ENCODE assay signal across 21 cellular contexts in the genomic region with DNA sequence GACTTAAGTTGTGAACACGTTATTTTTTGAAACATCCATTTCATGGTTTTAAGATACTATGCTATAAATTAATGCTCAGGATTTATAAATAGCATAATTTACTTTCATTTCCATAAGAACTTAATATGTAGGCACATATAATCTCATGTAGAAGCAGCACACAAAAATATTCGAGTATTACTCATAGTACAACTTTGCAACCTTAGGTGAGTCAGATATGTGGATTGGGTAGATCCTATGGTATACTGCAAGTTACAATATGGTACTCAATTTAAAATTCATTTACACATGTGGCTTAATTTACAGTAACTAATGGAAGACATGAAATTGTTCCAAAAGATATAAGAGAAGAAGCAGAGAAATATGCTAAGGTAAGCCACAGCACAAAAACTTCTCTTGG. TPM values are rescaled to one million over a fixed set of nuclear protein-coding genes. Genes with fewer than 3 reads are reported as not detected.
A peak's percentile ranks its signal among the peaks of the same experiment; 100 is the strongest.
DNase-seq lines count a peak whose midpoint lies in the region; ATAC-seq, FAIRE-seq and TF ChIP-seq lines count a peak whose summit lies in the region.
"Had no signal": no experiment of that assay in that cellular context is flagged by ENCODE, and none has a peak within 500 bp of the region (broad histone marks: within the 10 kb centered on the region; RNA-seq: fewer than 3 reads in every experiment).

No MANE protein-coding gene starts in this region.

- H3K4me1 Mint-ChIP-seq in activated CD4-positive, alpha-beta memory T cell treated with anti-CD3 and anti-CD28 coated beads, Interleukin-2, amount 10 ng/mL, durations not matched to agents 7 days and 5 days: peaks cover 24% of the 10 kb centered on the region
- H3K4me1 Mint-ChIP-seq: neural crest cell had no signal

- H3K4me3 ChIP-seq in left ventricle myocardium inferior: no peak overlapping the region
- H3K4me3 ChIP-seq: right atrium auricular region, vagina had no signal

- H3K27me3 Mint-ChIP-seq in activated CD4-positive, alpha-beta memory T cell treated with anti-CD3 and anti-CD28 coated beads, Interleukin-2, amount 10 ng/mL, durations not matched to agents 7 days and 5 days: no peaks in the 10 kb centered on the region
- H3K27me3 Mint-ChIP-seq: activated B cell treated with CpG ODN at 0.5 μM for 24 hours; central memory CD8-positive, alpha-beta T cell had no signal

- no peaks in the 10 kb centered on the region for H3K27me3 ChIP-seq in left ventricle myocardium inferior (ENCODE audit: low read depth)
- H3K27me3 ChIP-seq: right atrium auricular region, vagina had no signal

- H3K36me3 Mint-ChIP-seq in activated CD4-positive, alpha-beta memory T cell treated with anti-CD3 and anti-CD28 coated beads, Interleukin-2, amount 10 ng/mL, durations not matched to agents 7 days and 5 days (ENCODE audit: low read depth): peaks cover 78% of the 10 kb centered on the region

- intact Hi-C loops in left ventricle myocardium inferior (cut with micrococcal nuclease): no loop called here
- intact Hi-C loops in left cardiac atrium (cut with DNase I): no loop called here

- H3K9me3 ChIP-seq in left ventricle myocardium inferior (replicated peaks): no peaks in the 10 kb centered on the region
- H3K9me3 ChIP-seq: right atrium auricular region, vagina had no signal

- POLR2A ChIA-PET in activated CD4-positive, alpha-beta memory T cell treated with anti-CD3 and anti-CD28 coated beads, Interleukin-2, amount 10 ng/mL, durations not matched to agents 7 days and 5 days (lab: Charles Lee): interaction anchor here (1.0 kb wide), 1 partner anchor 24 kb away, joined by 3 read pairs; no protein-coding TSS in a partner anchor

- DNase-seq in left ventricle myocardium inferior (no peak), left cardiac atrium (no peak), dermis blood vessel endothelial cell (no peak), DMS153 (lab: John Stamatoyannopoulos, UW) (no peak)
- DNase-seq in activated CD4-positive, alpha-beta memory T cell treated with anti-CD3 and anti-CD28 coated beads, Interleukin-2, amount 10 ng/mL, durations not matched to agents 7 days and 5 days: no peak
- no peak for DNase-seq in stimulated activated CD4-positive, alpha-beta T cell treated with anti-CD3 and anti-CD28 coated beads, Interleukin-12 subunit alpha, Interleukin-12 subunit beta, amount 100 ng/mL, for 4 hours
- DNase-seq: activated B cell treated with CpG ODN at 0.5 μM for 24 hours; amniotic stem cell; COR-L47; effector memory CD4-positive, alpha-beta T cell; NCI-H1930; NCI-H524; SHP77; stimulated activated CD4-positive, alpha-beta T cell treated with anti-CD3 and anti-CD28 coated beads, Interleukin-1b, Interleukin-23, amount 100 ng/mL, for 48 hours had no signal

- no peak for ATAC-seq in left cardiac atrium
- ATAC-seq in HG02938 (IDR thresholded peaks at IDR 0.05; ENCODE audit: unreplicated experiment): no peak

- no peak overlapping the region for H3K4me3 Mint-ChIP-seq in activated CD4-positive, alpha-beta memory T cell treated with anti-CD3 and anti-CD28 coated beads, Interleukin-2, amount 10 ng/mL, durations not matched to agents 7 days and 5 days
- H3K4me3 Mint-ChIP-seq: activated B cell treated with CpG ODN at 0.5 μM for 24 hours; central memory CD8-positive, alpha-beta T cell; neural crest cell; T-helper 1 cell treated with Interleukin-12 subunit alpha and Interleukin-12 subunit beta and Interleukin-4 antibody, amounts not matched to agents 30 μg/mL and 1 μg/mL, for 36 hours had no signal

- CTCF ChIA-PET in activated CD4-positive, alpha-beta memory T cell treated with anti-CD3 and anti-CD28 coated beads, Interleukin-2, amount 10 ng/mL, durations not matched to agents 7 days and 5 days (lab: Charles Lee): no interaction called here

- peak; percentile 81 for FAIRE-seq in islet of Langerhans (lab: Jason Lieb, UNC)

- peaks cover 54% of the 10 kb centered on the region for H3K4me1 ChIP-seq in left ventricle myocardium inferior

- peak overlapping the region; percentile 72 for H3K27ac ChIP-seq in left ventricle myocardium inferior (replicated peaks)
- H3K27ac ChIP-seq: vagina had no signal

- TF ChIP-seq CTCF in left ventricle myocardium inferior (IDR thresholded peaks at IDR 0.05; ENCODE audit: borderline replicate concordance): no peak

- no peaks in the 10 kb centered on the region for H3K9me3 Mint-ChIP-seq in activated CD4-positive, alpha-beta memory T cell treated with anti-CD3 and anti-CD28 coated beads, Interleukin-2, amount 10 ng/mL, durations not matched to agents 7 days and 5 days
- H3K9me3 Mint-ChIP-seq: activated B cell treated with CpG ODN at 0.5 μM for 24 hours; central memory CD8-positive, alpha-beta T cell; neural crest cell; T-helper 1 cell treated with Interleukin-12 subunit alpha and Interleukin-12 subunit beta and Interleukin-4 antibody, amounts not matched to agents 30 μg/mL and 1 μg/mL, for 36 hours had no signal

- H3K27ac Mint-ChIP-seq in activated CD4-positive, alpha-beta memory T cell treated with anti-CD3 and anti-CD28 coated beads, Interleukin-2, amount 10 ng/mL, durations not matched to agents 7 days and 5 days: peak overlapping the region; percentile 14
- H3K27ac Mint-ChIP-seq: activated B cell treated with CpG ODN at 0.5 μM for 24 hours; T-helper 1 cell treated with Interleukin-12 subunit alpha and Interleukin-12 subunit beta and Interleukin-4 antibody, amounts not matched to agents 30 μg/mL and 1 μg/mL, for 36 hours had no signal

- H3K36me3 ChIP-seq in left ventricle myocardium inferior: peaks cover 78% of the 10 kb centered on the region

RNA-seq across cellular contexts. Expression of a gene that starts 26.0 kb away (rescaled TPM):
- 161 TPM for total RNA-seq in left ventricle myocardium inferior
- total RNA-seq in left cardiac atrium: 100 to 1,000 TPM; 121 to 134 TPM
- total RNA-seq in activated CD4-positive, alpha-beta memory T cell treated with anti-CD3 and anti-CD28 coated beads, Interleukin-2, amount 10 ng/mL, durations not matched to agents 7 days and 5 days: 100 to 1,000 TPM; 243 to 259 TPM
- total RNA-seq in dermis blood vessel endothelial cell: 102 and 157 TPM in 2 replicates

RNA-seq across cellular contexts. Expression of a gene that starts 27.7 kb away (rescaled TPM):
- 14.2 TPM for total RNA-seq in left ventricle myocardium inferior
- 10 to 100 TPM; 20.5 to 22.9 TPM for total RNA-seq in left cardiac atrium
- total RNA-seq in activated CD4-positive, alpha-beta memory T cell treated with anti-CD3 and anti-CD28 coated beads, Interleukin-2, amount 10 ng/mL, durations not matched to agents 7 days and 5 days: 10 to 100 TPM; 37.9 to 41.7 TPM
- total RNA-seq in dermis blood vessel endothelial cell: 15.9 and 17.9 TPM in 2 replicates
